In genomic region chr2:181895788-181896187, GRCh38 we compare ENCODE assay signal across 15 cellular contexts. TPM values are rescaled to one million over a fixed set of nuclear protein-coding genes. Genes with fewer than 3 reads are reported as not detected.
DNase-seq lines count a peak whose midpoint lies in the region; ATAC-seq and TF ChIP-seq lines count a peak whose summit lies in the region.
"Had no signal": no experiment of that assay in that cellular context is flagged by ENCODE, and none has a peak within 500 bp of the region (broad histone marks: within the 10 kb centered on the region; RNA-seq: fewer than 3 reads in every experiment).

No MANE protein-coding gene starts in this region.

- no peak for ATAC-seq in upper lobe of right lung
- ATAC-seq in GM18505 (IDR thresholded peaks at IDR 0.05; ENCODE audit: unreplicated experiment): no peak
- ATAC-seq: activated naive CD4-positive, alpha-beta T cell treated with anti-CD3 and anti-CD28 coated beads, Interleukin-2, amount 50 U/mL, for 72 hours; CD8-positive, alpha-beta T cell; GM23338; Right ventricle myocardium inferior had no signal

- H3K27me3 Mint-ChIP-seq in mesothelial cell of epicardium (ENCODE audit: low read depth): no peaks in the 10 kb centered on the region

- no peaks in the 10 kb centered on the region for H3K9me3 ChIP-seq in mammary epithelial cell (replicated peaks; ENCODE audit: insufficient read depth, low read length)
- no peaks in the 10 kb centered on the region for H3K9me3 ChIP-seq in breast epithelium
- no peaks in the 10 kb centered on the region for H3K9me3 ChIP-seq in duodenal mucosa (ENCODE audit: control insufficient read depth in 1 of 2, low read length in 2 of 2)
- no peaks in the 10 kb centered on the region for H3K9me3 ChIP-seq in mucosa of rectum (ENCODE audit: control insufficient read depth in 2 of 2, low read length in 2 of 2)
- H3K9me3 ChIP-seq in upper lobe of right lung: no peaks in the 10 kb centered on the region
- H3K9me3 ChIP-seq: esophagus squamous epithelium had no signal

- no peak for TF ChIP-seq CTCF in mammary epithelial cell (conservative IDR thresholded peaks at IDR 0.05 in 1 of 2, IDR thresholded peaks at IDR 0.05 in 1 of 2; ENCODE audit: extremely low read depth in 1 of 2, insufficient read depth in 1 of 2, low read depth in 1 of 2, low read length in 2 of 2)
- TF ChIP-seq CTCF in breast epithelium (IDR thresholded peaks at IDR 0.05): no peak
- no peak for TF ChIP-seq CTCF in upper lobe of right lung (IDR thresholded peaks at IDR 0.05)
- TF ChIP-seq CTCF in mesothelial cell of epicardium (IDR thresholded peaks at IDR 0.05; ENCODE audit: unreplicated experiment): no peak

- no TSS peak for BruUV-seq in mammary epithelial cell (replicated peaks; lab: Mats Ljungman, UMichigan)

- H3K79me2 ChIP-seq in mammary epithelial cell (ENCODE audit: insufficient read depth, low read length): peaks cover 67% of the 10 kb centered on the region

- in situ Hi-C loops in mammary epithelial cell (cut with MboI; ENCODE audit: low sequenced_read_pairs in 2 of 2): loop anchor here in 1 of 2 donors (10.0 kb wide), 1 partner anchor 141 kb away; no protein-coding TSS in a partner anchor

- H4K20me1 ChIP-seq in mammary epithelial cell (ENCODE audit: insufficient read depth, low read length): no peaks in the 10 kb centered on the region

- no peak overlapping the region for H3K27ac Mint-ChIP-seq in mesothelial cell of epicardium
- H3K27ac Mint-ChIP-seq: activated naive CD4-positive, alpha-beta T cell treated with anti-CD3 and anti-CD28 coated beads, Interleukin-2, amount 50 U/mL, for 72 hours; CD8-positive, alpha-beta T cell; GM23338 had no signal

- CTCF ChIA-PET in mammary epithelial cell (lab: Charles Lee; ENCODE audit: low non-redundant PET): no interaction called here

- peaks cover 20% of the 10 kb centered on the region for H3K36me3 Mint-ChIP-seq in mesothelial cell of epicardium

- H3K4me1 Mint-ChIP-seq in mesothelial cell of epicardium: peaks cover 33% of the 10 kb centered on the region

- no peak overlapping the region for H2AFZ ChIP-seq in mammary epithelial cell (ENCODE audit: low read depth, low read length)
- H2AFZ ChIP-seq: GM23338 had no signal

- H3K4me2 ChIP-seq in mammary epithelial cell (ENCODE audit: insufficient read depth, low read depth, low read length): peak overlapping the region; percentile 90
- H3K4me2 ChIP-seq: GM23338 had no signal

- dilution Hi-C loops in mammary epithelial cell (cut with HindIII; ENCODE audit: low sequenced_read_pairs): no loop called here

- peaks cover 14% of the 10 kb centered on the region for H3K4me1 ChIP-seq in mammary epithelial cell (ENCODE audit: insufficient read depth, low read length)
- peaks cover 0 to 2% of the 10 kb centered on the region in 2 donors for H3K4me1 ChIP-seq in breast epithelium
- peaks cover 27 to 29% of the 10 kb centered on the region in 2 donors for H3K4me1 ChIP-seq in duodenal mucosa (ENCODE audit: control insufficient read depth in 1 of 2, insufficient read depth in 2 of 2, low read length in 2 of 2)
- H3K4me1 ChIP-seq in mucosa of rectum (ENCODE audit: control insufficient read depth in 2 of 2, insufficient read depth in 2 of 2, low read length in 2 of 2): peaks cover 11 to 36% of the 10 kb centered on the region in 2 donors
- H3K4me1 ChIP-seq in upper lobe of right lung: peaks cover 56% of the 10 kb centered on the region

- H3K27me3 ChIP-seq in mammary epithelial cell (ENCODE audit: insufficient read depth, low read length) (no peaks in the 10 kb centered on the region), breast epithelium (no peaks in the 10 kb centered on the region), duodenal mucosa (ENCODE audit: control insufficient read depth in 1 of 2, insufficient read depth in 2 of 2, low read length in 2 of 2) (no peaks in the 10 kb centered on the region), mucosa of rectum (ENCODE audit: control insufficient read depth in 2 of 2, insufficient read depth in 2 of 2, low read length in 2 of 2) (no peaks in the 10 kb centered on the region), upper lobe of right lung (no peaks in the 10 kb centered on the region)
- H3K27me3 ChIP-seq: esophagus squamous epithelium had no signal

- no peak for DNase-seq in mammary epithelial cell
- no peak for DNase-seq in breast epithelium (ENCODE audit: low spot score in 2 of 2)
- DNase-seq in upper lobe of right lung: no peak
- DNase-seq in mesothelial cell of epicardium (ENCODE audit: low spot score in 2 of 2, unreplicated experiment in 2 of 2): no peak
- no peak for DNase-seq in NCI-H510A (lab: John Stamatoyannopoulos, UW)
- DNase-seq: CD8-positive, alpha-beta T cell; esophagus squamous epithelium; NCI-H2081; stimulated activated naive CD4-positive, alpha-beta T cell treated with Interleukin-2 at 50 U/mL for 16 hours had no signal

- H3K4me3 ChIP-seq in mammary epithelial cell (replicated peaks in 1 of 3; ENCODE audit: insufficient read depth in 1 of 3, low read depth in 2 of 3, low read length in 3 of 3) (peak overlapping the region in 1 of 3 experiments; percentile 95), breast epithelium (peak overlapping the region in 1 of 3 donors; percentile 21), duodenal mucosa (ENCODE audit: low read depth in 1 of 2, low read length in 2 of 2) (peak overlapping the region; percentile 4 to 20), mucosa of rectum (ENCODE audit: low read length in 2 of 2) (peak overlapping the region; percentile 52 to 98), upper lobe of right lung (peak overlapping the region; percentile 77)
- H3K4me3 ChIP-seq: GM23338 had no signal

- H3K36me3 ChIP-seq in mammary epithelial cell (ENCODE audit: insufficient read depth, low read length) (peaks cover 26% of the 10 kb centered on the region), breast epithelium (peaks cover 5% of the 10 kb centered on the region), duodenal mucosa (ENCODE audit: control insufficient read depth in 1 of 2, insufficient read depth in 2 of 2, low read length in 2 of 2) (peaks cover 12 to 24% of the 10 kb centered on the region in 2 donors), mucosa of rectum (ENCODE audit: control insufficient read depth in 2 of 2, insufficient read depth in 2 of 2, low read length in 2 of 2) (peaks cover 13 to 18% of the 10 kb centered on the region in 2 donors), upper lobe of right lung (peaks cover 23% of the 10 kb centered on the region)

- WGBS in mammary epithelial cell (ENCODE audit: low coverage, missing lambda C conversion rate): 94% methylated on average over 1 of the region's 1 CpG

- intact Hi-C loops in mammary epithelial cell (cut with micrococcal nuclease) (loop anchor here (10.0 kb wide), 2 partner anchors 791 to 1771 kb away; no protein-coding TSS in a partner anchor), breast epithelium (cut with DNase I; ENCODE audit: low total_unique reads) (no loop called here), upper lobe of right lung (cut with DNase I) (no loop called here)

- TF ChIP-seq POLR2A in breast epithelium (IDR thresholded peaks at IDR 0.05): no peak
- TF ChIP-seq POLR2A in GM18505 (IDR thresholded peaks at IDR 0.05; ENCODE audit: borderline replicate concordance, extremely low read depth, insufficient read depth, insufficient read length): no peak

- H3K4me3 Mint-ChIP-seq in mesothelial cell of epicardium: no peak overlapping the region
- H3K4me3 Mint-ChIP-seq: CD8-positive, alpha-beta T cell; GM23338 had no signal

- H3K9ac ChIP-seq in mammary epithelial cell (ENCODE audit: insufficient read depth, low read length): no peak overlapping the region
- H3K9ac ChIP-seq in duodenal mucosa (ENCODE audit: low read depth in 1 of 2, low read length in 2 of 2): peak overlapping the region; percentile 6 to 7
- peak overlapping the region; percentile 49 to 58 for H3K9ac ChIP-seq in mucosa of rectum (ENCODE audit: low read depth in 1 of 2, low read length in 2 of 2)

- H3K27ac ChIP-seq in mammary epithelial cell (ENCODE audit: insufficient read depth, low read depth, low read length) (no peak overlapping the region), breast epithelium (peak overlapping the region in 1 of 2 donors; percentile 3), duodenal mucosa (ENCODE audit: low read depth, low read length) (peak overlapping the region; percentile 0), mucosa of rectum (ENCODE audit: low read depth in 2 of 2, low read length in 2 of 2) (peak overlapping the region; percentile 83 to 87), upper lobe of right lung (peak overlapping the region; percentile 27)
- H3K27ac ChIP-seq: esophagus squamous epithelium had no signal

- H3K9me3 Mint-ChIP-seq in mesothelial cell of epicardium: no peaks in the 10 kb centered on the region
- H3K9me3 Mint-ChIP-seq: activated naive CD4-positive, alpha-beta T cell treated with anti-CD3 and anti-CD28 coated beads, Interleukin-2, amount 50 U/mL, for 72 hours; CD8-positive, alpha-beta T cell; GM23338 had no signal

RNA-seq across cellular contexts. Expression of gene ITPRID2, which starts 4.3 kb away (rescaled TPM):
- 100 to 1,000 TPM; 145 to 168 TPM for total RNA-seq in mammary epithelial cell
- polyA plus RNA-seq in mammary epithelial cell: 42.1 TPM
- polyA minus RNA-seq in mammary epithelial cell: 60.9 TPM
- 100 to 1,000 TPM in 1 of 3 donors, 10 to 100 TPM in 2; 67.2 to 170 (median 98.9) TPM for total RNA-seq in breast epithelium
- total RNA-seq in upper lobe of right lung: 242 TPM
- 67.4 to 72.3 TPM (median 71.0 TPM) in 3 replicates for total RNA-seq in mesothelial cell of epicardium
